Comparison of ENCODE assay signal across 3 cellular contexts in genomic region chr9:111372297-111372696, GRCh38.
A peak's percentile ranks its signal among the peaks of the same experiment; 100 is the strongest.
TF ChIP-seq lines count a peak whose summit lies in the region.

No MANE protein-coding gene starts in this region.

TF ChIP-seq in A549, 52 proteins besides CTCF, POLR2A, EP300 and RAD21:
- no peak for TF ChIP-seq USF2 (IDR thresholded peaks at IDR 0.05)
- peak; percentile 56 for TF ChIP-seq MAFK (IDR thresholded peaks at IDR 0.05; ENCODE audit: partially characterized antibody)
TF ChIP-seq in A549: peak in this region for 1.

TF ChIP-seq in GM12891, 5 proteins besides CTCF, POLR2A, EP300 and RAD21:
- TF ChIP-seq POU2F2 (IDR thresholded peaks at IDR 0.05; ENCODE audit: low read depth, low read length) (no peak), PAX5 (IDR thresholded peaks at IDR 0.05; ENCODE audit: insufficient read depth, low read length, severe bottlenecking) (no peak), SPI1 (IDR thresholded peaks at IDR 0.05; ENCODE audit: low read depth, low read length) (no peak), TAF1 (IDR thresholded peaks at IDR 0.05; ENCODE audit: low read depth, low read length) (no peak), POLR2AphosphoS5 (IDR thresholded peaks at IDR 0.05; ENCODE audit: low read depth, low read length) (no peak)

TF ChIP-seq in K562, 482 proteins besides CTCF, POLR2A, EP300 and RAD21:
- no peak for TF ChIP-seq TCF3 (CRISPR knock-in tag; IDR thresholded peaks at IDR 0.05)
- peak; percentile 44; the same call in 1 of the 2 replicates for TF ChIP-seq ZNF316 (IDR thresholded peaks at IDR 0.05)
- TF ChIP-seq C11orf30 (IDR thresholded peaks at IDR 0.05; ENCODE audit: low read depth), result peak; percentile 45; the same call in 1 of the 2 replicates
